In genomic region chr14:102442241-102443211, GRCh38 we compare ENCODE assay signal across 18 cellular contexts.
DNase-seq lines count a peak whose midpoint lies in the region; ATAC-seq and TF ChIP-seq lines count a peak whose summit lies in the region.
"Had no signal": no experiment of that assay in that cellular context is flagged by ENCODE, and none has a peak within 500 bp of the region (broad histone marks: within the 10 kb centered on the region; RNA-seq: fewer than 3 reads in every experiment).

No MANE protein-coding gene starts in this region.

- peak overlapping the region; percentile 59 for H3K27ac ChIP-seq in RWPE1
- H3K27ac ChIP-seq in substantia nigra (ENCODE audit: low read depth, low read length, poor library complexity, severe bottlenecking): peak overlapping the region; percentile 2
- H3K27ac ChIP-seq: ovary had no signal

- ATAC-seq in SK-N-SH treated with all-trans-retinoic acid at 6 μM for 48 hours: no peak
- ATAC-seq: activated naive CD8-positive, alpha-beta T cell treated with anti-CD3 and anti-CD28 coated beads, Interleukin-2, amount 50 U/mL, for 24 hours; activated T-helper 17 cell treated with anti-CD3 and anti-CD28 coated beads, Interleukin-2, amount 50 U/mL, for 72 hours; effector memory CD8-positive, alpha-beta T cell had no signal

- no peak overlapping the region for H3K4me3 ChIP-seq in foreskin fibroblast (ENCODE audit: low read depth in 1 of 2, low read length in 2 of 2)
- H3K4me3 ChIP-seq: ovary had no signal

- peak; percentile 39 for DNase-seq in HuH-7 (ENCODE audit: low spot score)
- DNase-seq in RWPE1 (ENCODE audit: low spot score): peak; percentile 7
- DNase-seq in foreskin fibroblast: peak; percentile 15 to 23
- peak in 1 of 49 donors; percentile 30 for DNase-seq in substantia nigra (lab: John Stamatoyannopoulos, UW)
- no peak for DNase-seq in epidermal melanocyte (ENCODE audit: insufficient read length, low spot score)
- no peak for DNase-seq in NCI-H2196 (lab: John Stamatoyannopoulos, UW; ENCODE audit: unreplicated experiment)
- DNase-seq: activated CD8-positive, alpha-beta memory T cell treated with anti-CD3 and anti-CD28 coated beads for 24 hours; activated naive CD8-positive, alpha-beta T cell treated with anti-CD3 and anti-CD28 coated beads, Interleukin-2, amount 50 U/mL, for 24 hours; AML-193; effector memory CD8-positive, alpha-beta T cell; GOT3; NCI-H1092; NCI-H748 treated with DMSO at 0.1 percent for 48 hours; ovary; stimulated activated CD4-positive, alpha-beta T cell treated with anti-CD3 and anti-CD28 coated beads, Interleukin-4, amount 100 ng/mL, for 1 hour; T-helper 1 cell had no signal

- TF ChIP-seq CTCF in RWPE1 (conservative IDR thresholded peaks at IDR 0.05; ENCODE audit: low read depth) (no peak), foreskin fibroblast (IDR thresholded peaks at IDR 0.05; ENCODE audit: low read depth, low read length) (no peak)

- POLR2A ChIA-PET in RWPE1 (lab: Yijun Ruan, JAX; ENCODE audit: low non-redundant PET): no interaction called here

- CTCF ChIA-PET in RWPE1 (lab: Yijun Ruan, JAX): interaction anchor here (0.5 kb wide), 1 partner anchor 1490 kb away, joined by 4 read pairs; no protein-coding TSS in a partner anchor

TF ChIP-seq in SK-N-SH treated with all-trans-retinoic acid at 6 μM for 48 hours, 23 proteins besides CTCF, POLR2A, EP300 and RAD21:
- TF ChIP-seq TSHZ2 (CRISPR knock-in tag; IDR thresholded peaks at IDR 0.05) (no peak), PPARA (CRISPR knock-in tag; IDR thresholded peaks at IDR 0.05; ENCODE audit: borderline replicate concordance) (no peak), ZNF8 (CRISPR knock-in tag; IDR thresholded peaks at IDR 0.05) (no peak), RARB (CRISPR knock-in tag; IDR thresholded peaks at IDR 0.05) (no peak), CSDC2 (CRISPR knock-in tag; IDR thresholded peaks at IDR 0.05) (no peak), OSR1 (CRISPR knock-in tag; IDR thresholded peaks at IDR 0.05) (no peak), ARNTL (CRISPR knock-in tag; IDR thresholded peaks at IDR 0.05; ENCODE audit: borderline replicate concordance, low read depth) (no peak), TCF4 (CRISPR knock-in tag; IDR thresholded peaks at IDR 0.05; ENCODE audit: borderline replicate concordance) (no peak), CREB5 (CRISPR knock-in tag; IDR thresholded peaks at IDR 0.05; ENCODE audit: low read depth) (no peak), BACH2 (CRISPR knock-in tag; IDR thresholded peaks at IDR 0.05; ENCODE audit: borderline replicate concordance) (no peak), ZNF70 (CRISPR knock-in tag; IDR thresholded peaks at IDR 0.05) (no peak), CSRNP3 (CRISPR knock-in tag; IDR thresholded peaks at IDR 0.05) (no peak), ISL1 (CRISPR knock-in tag; IDR thresholded peaks at IDR 0.05) (no peak), TOX (CRISPR knock-in tag; IDR thresholded peaks at IDR 0.05; ENCODE audit: borderline replicate concordance) (no peak), PATZ1 (CRISPR knock-in tag; IDR thresholded peaks at IDR 0.05; ENCODE audit: borderline replicate concordance) (no peak), SNAI2 (CRISPR knock-in tag; IDR thresholded peaks at IDR 0.05) (no peak)

Comparison
In these comparisons a context has a peak if more than half of its experiments do, and no peak if none do; other contexts are left out.
1. DNase-seq: peak in HuH-7 (single experiment), RWPE1 (single experiment) and foreskin fibroblast (2 of 2); none in epidermal melanocyte (single experiment) and NCI-H2196 (single experiment).